In the genomic region with DNA sequence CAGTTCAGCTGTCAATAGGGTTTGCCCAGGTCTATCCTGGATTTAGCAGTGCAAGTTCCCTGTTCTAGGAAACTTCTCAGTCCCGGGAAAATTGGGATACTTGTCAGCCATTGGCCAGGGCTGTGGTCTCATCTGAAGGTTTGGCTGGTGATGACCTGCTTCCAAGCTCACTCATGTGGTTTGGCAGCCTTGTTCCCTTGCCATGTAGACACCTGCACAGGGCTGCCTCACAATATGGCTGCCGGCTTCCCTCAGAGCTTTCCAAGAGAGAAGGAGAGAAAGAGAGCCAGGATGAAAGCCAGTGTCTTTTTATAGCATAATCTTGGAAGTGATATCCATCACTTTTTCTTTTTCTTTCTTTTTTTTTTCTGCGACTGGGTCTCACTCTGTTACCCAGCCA, we compare ENCODE assay signal across 1 cellular context.
TF ChIP-seq lines count a peak whose summit lies in the region.

No MANE protein-coding gene starts in this region.

TF ChIP-seq in SK-N-SH, 30 proteins besides CTCF, POLR2A, EP300 and RAD21 (continued from another document):
- TF ChIP-seq, protein P1, sequence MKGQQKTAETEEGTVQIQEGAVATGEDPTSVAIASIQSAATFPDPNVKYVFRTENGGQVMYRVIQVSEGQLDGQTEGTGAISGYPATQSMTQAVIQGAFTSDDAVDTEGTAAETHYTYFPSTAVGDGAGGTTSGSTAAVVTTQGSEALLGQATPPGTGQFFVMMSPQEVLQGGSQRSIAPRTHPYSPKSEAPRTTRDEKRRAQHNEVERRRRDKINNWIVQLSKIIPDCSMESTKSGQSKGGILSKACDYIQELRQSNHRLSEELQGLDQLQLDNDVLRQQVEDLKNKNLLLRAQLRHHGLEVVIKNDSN (IDR thresholded peaks at IDR 0.05; ENCODE audit: borderline replicate concordance, low read depth) = no peak
- TF ChIP-seq FOXJ3 (CRISPR knock-in tag; IDR thresholded peaks at IDR 0.05) (no peak), JUND (IDR thresholded peaks at IDR 0.05) (no peak), POLR2AphosphoS5 (IDR thresholded peaks at IDR 0.05; ENCODE audit: low read depth, low read length) (no peak), TEAD4 (IDR thresholded peaks at IDR 0.05; ENCODE audit: borderline replicate concordance, insufficient read depth) (no peak), GATA2 (CRISPR knock-in tag; IDR thresholded peaks at IDR 0.05) (no peak), YY1 (IDR thresholded peaks at IDR 0.05; ENCODE audit: low read depth) (no peak), SIN3A (IDR thresholded peaks at IDR 0.05; ENCODE audit: borderline replicate concordance, low read depth, low read length) (no peak), TAF1 (IDR thresholded peaks at IDR 0.05; ENCODE audit: borderline replicate concordance, low read depth, low read length) (no peak), TCF12 (IDR thresholded peaks at IDR 0.05) (no peak), RFX5 (IDR thresholded peaks at IDR 0.05; ENCODE audit: low read length) (no peak)
- TF ChIP-seq, protein P2, sequence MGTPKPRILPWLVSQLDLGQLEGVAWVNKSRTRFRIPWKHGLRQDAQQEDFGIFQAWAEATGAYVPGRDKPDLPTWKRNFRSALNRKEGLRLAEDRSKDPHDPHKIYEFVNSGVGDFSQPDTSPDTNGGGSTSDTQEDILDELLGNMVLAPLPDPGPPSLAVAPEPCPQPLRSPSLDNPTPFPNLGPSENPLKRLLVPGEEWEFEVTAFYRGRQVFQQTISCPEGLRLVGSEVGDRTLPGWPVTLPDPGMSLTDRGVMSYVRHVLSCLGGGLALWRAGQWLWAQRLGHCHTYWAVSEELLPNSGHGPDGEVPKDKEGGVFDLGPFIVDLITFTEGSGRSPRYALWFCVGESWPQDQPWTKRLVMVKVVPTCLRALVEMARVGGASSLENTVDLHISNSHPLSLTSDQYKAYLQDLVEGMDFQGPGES (IDR thresholded peaks at IDR 0.05; ENCODE audit: low read depth, low read length) = no peak
- TF ChIP-seq, protein P3, sequence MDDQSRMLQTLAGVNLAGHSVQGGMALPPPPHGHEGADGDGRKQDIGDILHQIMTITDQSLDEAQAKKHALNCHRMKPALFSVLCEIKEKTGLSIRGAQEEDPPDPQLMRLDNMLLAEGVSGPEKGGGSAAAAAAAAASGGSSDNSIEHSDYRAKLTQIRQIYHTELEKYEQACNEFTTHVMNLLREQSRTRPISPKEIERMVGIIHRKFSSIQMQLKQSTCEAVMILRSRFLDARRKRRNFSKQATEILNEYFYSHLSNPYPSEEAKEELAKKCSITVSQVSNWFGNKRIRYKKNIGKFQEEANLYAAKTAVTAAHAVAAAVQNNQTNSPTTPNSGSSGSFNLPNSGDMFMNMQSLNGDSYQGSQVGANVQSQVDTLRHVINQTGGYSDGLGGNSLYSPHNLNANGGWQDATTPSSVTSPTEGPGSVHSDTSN (IDR thresholded peaks at IDR 0.05) = no peak
